Comparison of ENCODE assay signal across 26 cellular contexts in the genomic region with DNA sequence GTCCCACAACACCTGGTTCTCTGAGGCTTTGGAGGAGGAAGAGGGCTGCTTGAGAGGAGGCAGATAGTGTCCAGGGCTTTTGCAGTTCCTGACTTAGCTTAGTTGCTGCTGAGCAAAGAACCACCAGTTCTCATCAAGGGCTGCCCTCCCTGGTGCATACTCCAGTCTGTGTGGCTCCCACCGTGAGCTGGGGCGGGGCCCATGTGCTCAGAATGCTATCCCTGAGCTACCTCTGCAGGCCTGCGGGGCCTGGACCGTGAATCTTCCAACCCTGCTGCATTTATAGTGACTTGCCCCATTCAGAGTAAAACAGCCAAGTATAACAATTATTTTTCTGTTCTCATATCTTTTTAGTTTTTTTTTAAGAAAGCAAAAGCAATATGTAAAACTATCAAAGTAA. TPM values are rescaled to one million over a fixed set of nuclear protein-coding genes. Genes with fewer than 3 reads are reported as not detected.
DNase-seq lines count a peak whose midpoint lies in the region; ATAC-seq, FAIRE-seq and TF ChIP-seq lines count a peak whose summit lies in the region.
"Had no signal": no experiment of that assay in that cellular context is flagged by ENCODE, and none has a peak within 500 bp of the region (broad histone marks: within the 10 kb centered on the region; RNA-seq: fewer than 3 reads in every experiment).

No MANE protein-coding gene starts in this region.

- H3K27ac ChIP-seq in A549 (no peak overlapping the region), GM23338 (ENCODE audit: low read depth) (peak overlapping the region; percentile 66; the same call in 1 of the 2 replicates), prostate gland (peak overlapping the region; percentile 44 to 86)
- H3K27ac ChIP-seq: neutrophil had no signal

- no peaks in the 10 kb centered on the region for H3K9me3 Mint-ChIP-seq in GM23338
- H3K9me3 Mint-ChIP-seq in brain = no peaks in the 10 kb centered on the region
- H3K9me3 Mint-ChIP-seq in activated T-helper 2 cell treated with anti-CD3 and anti-CD28 coated beads, Interferon-gamma antibody, Interleukin-2, Interleukin-4, amounts not matched to agents 10 μg/mL and 5 μg/mL and 100 μg/mL, durations not matched to agents 14 hours and 24 hours and 36 hours = no peaks in the 10 kb centered on the region
- H3K9me3 Mint-ChIP-seq: activated naive CD4-positive, alpha-beta T cell treated with anti-CD3 and anti-CD28 coated beads, Interleukin-2, amount 50 U/mL, for 72 hours; dendritic cell treated with granulocyte-macrophage colony-stimulating factor and Interleukin-4, amounts not matched to agents 40 ng/mL and 50 ng/mL, for 4 days; memory B cell; type B pancreatic cell had no signal

- DNase-seq in A549 (ENCODE audit: low read depth in 1 of 2, low spot score in 1 of 2) (no peak), GM23338 (ENCODE audit: low spot score) (peak; percentile 42), prostate gland (ENCODE audit: low spot score) (no peak), lower leg skin (ENCODE audit: low spot score in 2 of 2) (no peak), D721Med (ENCODE audit: insufficient read length, low spot score) (no peak)
- no peak for DNase-seq in activated T-helper 2 cell treated with anti-CD3 and anti-CD28 coated beads, Interferon-gamma antibody, Interleukin-2, Interleukin-4, amounts not matched to agents 10 μg/mL and 5 μg/mL and 100 μg/mL, durations not matched to agents 14 hours and 24 hours and 36 hours (ENCODE audit: low spot score)
- DNase-seq: activated CD8-positive, alpha-beta memory T cell treated with anti-CD3 and anti-CD28 coated beads, Interleukin-2, amount 50 U/mL, for 48 hours; aorta; C1 segment of cervical spinal cord; Calu3; EL; left cardiac atrium; NCI-H146; NCI-H748 treated with DMSO at 0.1 percent for 48 hours had no signal

- POLR2A ChIA-PET in A549 (lab: Yijun Ruan, JAX) = no interaction called here

- peak overlapping the region; percentile 60; the same call in 1 of the 2 replicates for H3K27ac Mint-ChIP-seq in GM23338
- H3K27ac Mint-ChIP-seq in brain = peak overlapping the region in 3 of 5 experiments; percentile 12 to 69 (median 21)
- H3K27ac Mint-ChIP-seq in activated T-helper 2 cell treated with anti-CD3 and anti-CD28 coated beads, Interferon-gamma antibody, Interleukin-2, Interleukin-4, amounts not matched to agents 10 μg/mL and 5 μg/mL and 100 μg/mL, durations not matched to agents 14 hours and 24 hours and 36 hours = no peak overlapping the region
- H3K27ac Mint-ChIP-seq: dendritic cell treated with granulocyte-macrophage colony-stimulating factor and Interleukin-4, amounts not matched to agents 40 ng/mL and 50 ng/mL, for 4 days; memory B cell; progenitor cell of endocrine pancreas; type B pancreatic cell had no signal

- intact Hi-C loops in prostate gland (cut with DNase I) = no loop called here
- intact Hi-C loops in lower leg skin (cut with DNase I; ENCODE audit: low total_unique reads) = no loop called here
- intact Hi-C loops in activated T-helper 2 cell treated with anti-CD3 and anti-CD28 coated beads, Interferon-gamma antibody, Interleukin-2, Interleukin-4, amounts not matched to agents 10 μg/mL and 5 μg/mL and 100 μg/mL, durations not matched to agents 14 hours and 24 hours and 36 hours (cut with micrococcal nuclease) = no loop called here

- H3K4me3 ChIP-seq in A549 (no peak overlapping the region), GM23338 (no peak overlapping the region), prostate gland (no peak overlapping the region), lower leg skin (ENCODE audit: low read depth, poor library complexity, severe bottlenecking) (no peak overlapping the region)
- H3K4me3 ChIP-seq: GM12878 had no signal

- H3K4me1 ChIP-seq in A549 (peaks cover 11% of the 10 kb centered on the region), GM23338 (ENCODE audit: insufficient read depth) (no peaks in the 10 kb centered on the region; the same call in 1 of the 2 replicates), prostate gland (replicated peaks) (peaks cover 13% of the 10 kb centered on the region)

- H3K4me1 Mint-ChIP-seq in GM23338 (peaks cover 10% of the 10 kb centered on the region), brain (peaks cover 26% of the 10 kb centered on the region)
- peaks cover 15% of the 10 kb centered on the region for H3K4me1 Mint-ChIP-seq in activated T-helper 2 cell treated with anti-CD3 and anti-CD28 coated beads, Interferon-gamma antibody, Interleukin-2, Interleukin-4, amounts not matched to agents 10 μg/mL and 5 μg/mL and 100 μg/mL, durations not matched to agents 14 hours and 24 hours and 36 hours (ENCODE audit: low read depth)

- 78% methylated on average over 4 of the region's 4 CpGs for WGBS in A549 (ENCODE audit: missing lambda C conversion rate)
- WGBS in prostate gland = 67% methylated on average over 4 of the region's 4 CpGs
- WGBS in lower leg skin, 2 donors = 72 to 75% methylated on average over 4 of the region's 4 CpGs

- TF ChIP-seq POLR2A in A549 (IDR thresholded peaks at IDR 0.05; ENCODE audit: low read length) = no peak
- TF ChIP-seq POLR2A in prostate gland (IDR thresholded peaks at IDR 0.05) = no peak
- TF ChIP-seq POLR2A in lower leg skin (IDR thresholded peaks at IDR 0.05) = no peak

- no peak for TF ChIP-seq RAD21 in A549 (conservative IDR thresholded peaks at IDR 0.05 in 1 of 2, IDR thresholded peaks at IDR 0.05 in 1 of 2)

- peaks cover 59% of the 10 kb centered on the region for H3K79me2 ChIP-seq in GM23338 (replicated peaks; ENCODE audit: insufficient read depth)

- FAIRE-seq in A549 (lab: Jason Lieb, UNC) (no peak), D721Med (lab: Jason Lieb, UNC) (no peak)
- FAIRE-seq: endometrium, frontal cortex, GM12878, HepG2, RCC 7860 had no signal

- H3K27me3 ChIP-seq in GM23338 (ENCODE audit: insufficient read depth) (no peaks in the 10 kb centered on the region), prostate gland (replicated peaks; ENCODE audit: insufficient read depth) (no peaks in the 10 kb centered on the region)
- H3K27me3 ChIP-seq: neutrophil had no signal

- no peaks in the 10 kb centered on the region for H3K9me2 ChIP-seq in GM23338 (ENCODE audit: insufficient read depth)

- no peak overlapping the region for H3K4me2 ChIP-seq in A549
- no peak overlapping the region for H3K4me2 ChIP-seq in GM23338

- H3K9me3 ChIP-seq in A549 (no peaks in the 10 kb centered on the region), prostate gland (no peaks in the 10 kb centered on the region)
- H3K9me3 ChIP-seq: neutrophil had no signal

- H3K36me3 Mint-ChIP-seq in GM23338 (ENCODE audit: low read depth) (peaks cover 69% of the 10 kb centered on the region), brain (peaks cover 72% of the 10 kb centered on the region)
- H3K36me3 Mint-ChIP-seq in activated T-helper 2 cell treated with anti-CD3 and anti-CD28 coated beads, Interferon-gamma antibody, Interleukin-2, Interleukin-4, amounts not matched to agents 10 μg/mL and 5 μg/mL and 100 μg/mL, durations not matched to agents 14 hours and 24 hours and 36 hours (ENCODE audit: low read depth) = peaks cover 76% of the 10 kb centered on the region

- H3K36me3 ChIP-seq in GM23338 (ENCODE audit: insufficient read depth) = peaks cover 39% of the 10 kb centered on the region
- peaks cover 0 to 4% of the 10 kb centered on the region in 2 donors for H3K36me3 ChIP-seq in prostate gland

- CTCF ChIA-PET in A549 (lab: Yijun Ruan, JAX) = no interaction called here

- 0 out of 2 replicates have a peak, but pooled peaks cover 8% of the 10 kb centered on the region for H3F3A ChIP-seq in GM23338 (replicated peaks; ENCODE audit: low read depth)

- no peak overlapping the region for H2AFZ ChIP-seq in GM23338

- TF ChIP-seq EP300 in A549 (IDR thresholded peaks at IDR 0.05) = no peak

- TF ChIP-seq CTCF in A549 (IDR thresholded peaks at IDR 0.05) (no peak), GM23338 (conservative IDR thresholded peaks at IDR 0.05; ENCODE audit: low read depth in 2 of 2) (0 out of 4 replicates have a peak, but pooled peaks of 1 of the 2 experiments have one; percentile 4), brain (conservative IDR thresholded peaks at IDR 0.05) (no peak), prostate gland (IDR thresholded peaks at IDR 0.05) (no peak), lower leg skin (IDR thresholded peaks at IDR 0.05) (no peak), D721Med (IDR thresholded peaks at IDR 0.05; ENCODE audit: insufficient read depth, missing control alignments) (no peak)

- H3K27me3 Mint-ChIP-seq in GM23338 (ENCODE audit: insufficient read depth, low read depth, poor library complexity) (peaks cover 5% of the 10 kb centered on the region), brain (no peaks in the 10 kb centered on the region)
- H3K27me3 Mint-ChIP-seq in activated T-helper 2 cell treated with anti-CD3 and anti-CD28 coated beads, Interferon-gamma antibody, Interleukin-2, Interleukin-4, amounts not matched to agents 10 μg/mL and 5 μg/mL and 100 μg/mL, durations not matched to agents 14 hours and 24 hours and 36 hours (ENCODE audit: low read depth) = no peaks in the 10 kb centered on the region
- H3K27me3 Mint-ChIP-seq: dendritic cell treated with granulocyte-macrophage colony-stimulating factor and Interleukin-4, amounts not matched to agents 40 ng/mL and 50 ng/mL, for 4 days; memory B cell; progenitor cell of endocrine pancreas; type B pancreatic cell had no signal

- ATAC-seq in A549 = peak; percentile 56 to 62
- ATAC-seq in GM23338 = peak; percentile 92
- ATAC-seq: activated naive CD4-positive, alpha-beta T cell treated with anti-CD3 and anti-CD28 coated beads, Interleukin-2, amount 50 U/mL, for 72 hours; GM12878; HepG2; left cardiac atrium had no signal

- no peak overlapping the region for H3K4me3 Mint-ChIP-seq in GM23338
- H3K4me3 Mint-ChIP-seq in brain = no peak overlapping the region
- H3K4me3 Mint-ChIP-seq in activated T-helper 2 cell treated with anti-CD3 and anti-CD28 coated beads, Interferon-gamma antibody, Interleukin-2, Interleukin-4, amounts not matched to agents 10 μg/mL and 5 μg/mL and 100 μg/mL, durations not matched to agents 14 hours and 24 hours and 36 hours (ENCODE audit: low read depth) = no peak overlapping the region
- H3K4me3 Mint-ChIP-seq: dendritic cell treated with granulocyte-macrophage colony-stimulating factor and Interleukin-4, amounts not matched to agents 40 ng/mL and 50 ng/mL, for 4 days; memory B cell; type B pancreatic cell had no signal

- H4K20me1 ChIP-seq in GM23338 (replicated peaks; ENCODE audit: insufficient read depth) = peaks cover 17% of the 10 kb centered on the region

RNA-seq across cellular contexts. Expression of gene TACR2, which starts 49.2 kb away (rescaled TPM):
- polyA plus RNA-seq in A549 (2011; rRNA removed) = 0.16 and 0.24 TPM in 2 replicates
- 0.17 and 0.21 TPM in 2 replicates for polyA plus RNA-seq in A549 (2012; cell fraction: cytosol; rRNA removed)
- 0.06 and 0.16 TPM in 2 replicates for polyA plus RNA-seq in A549 (2012; cell fraction: nucleus; rRNA removed)
- polyA plus RNA-seq in A549 (2017; fragmentation: RNase III; extraction: RNeasy Plus Mini Kit Qiagen cat#74134 plus additional on column Dnase treatment) = 0.09 to 0.21 TPM (median 0.15 TPM) in 3 replicates
- 0.12 and 0.19 TPM in 2 replicates for polyA minus RNA-seq in A549 (2011; rRNA and poly(A)+ RNA removed)
- 0.54 TPM in 1 of 2 replicates, not detected in the other for total RNA-seq in GM23338 (2014; rRNA removed; shearing (Covaris generic))
- polyA plus RNA-seq in GM23338 (2016; fragmentation: Nextera tagmentation; extraction: Ambion mirVana) = not detected in 2 replicates
- 1.0 TPM for polyA plus RNA-seq in brain (ENCODE audit: insufficient read depth, low read depth, low replicate concordance)
- 1 to 10 TPM in 1 of 2 donors, under 1 TPM in 1; 0.77 to 2.4 TPM for total RNA-seq in prostate gland
- total RNA-seq in lower leg skin = 1 to 10 TPM in 2 of 4 donors, under 1 TPM in 1, not detected in 1; 0.29 to 1.8 (median 1.7) TPM
- not detected in 2 replicates for total RNA-seq in activated T-helper 2 cell treated with anti-CD3 and anti-CD28 coated beads, Interferon-gamma antibody, Interleukin-2, Interleukin-4, amounts not matched to agents 10 μg/mL and 5 μg/mL and 100 μg/mL, durations not matched to agents 14 hours and 24 hours and 36 hours
- total RNA-seq: GM12878, HepG2, progenitor cell of endocrine pancreas had no signal

Comparison
In these comparisons a context has a peak if more than half of its experiments do, and no peak if none do; other contexts are left out.
1. H3K27ac ChIP-seq: peak in GM23338 (single experiment) and prostate gland (2 of 2); none in A549 (0 of 2).